8 cellular contexts compared by ENCODE assay signal in genomic region chr17:64776720-64777412, GRCh38.
DNase-seq lines count a peak whose midpoint lies in the region; ATAC-seq and TF ChIP-seq lines count a peak whose summit lies in the region.
"Not testable (repeated sequence)": the region's sequence is repeated elsewhere in the genome, so short reads cannot be mapped to it uniquely, and the experiment has no call there.

No MANE protein-coding gene starts in this region.

- peak overlapping the region; percentile 69 to 73 for H3K4me3 Mint-ChIP-seq in activated T-cell treated with anti-CD3 and anti-CD28 coated beads, Interleukin-2, amount 50 U/mL, for 72 hours

- not testable (repeated sequence) for H3K36me3 Mint-ChIP-seq in activated T-cell treated with anti-CD3 and anti-CD28 coated beads, Interleukin-2, amount 50 U/mL, for 72 hours (ENCODE audit: insufficient read depth in 2 of 2)

- H3K4me3 ChIP-seq in LNCaP clone FGC (ENCODE audit: low read depth, low read length), result 0 out of 2 replicates have a peak overlapping the region, but pooled peaks have one; percentile 15

- DNase-seq in D341Med (ENCODE audit: low spot score), result peak; percentile 95
- not testable (repeated sequence) for DNase-seq in LNCaP clone FGC (ENCODE audit: low read depth)
- DNase-seq in RKO (ENCODE audit: low spot score), result peak; percentile 91
- DNase-seq in activated T-cell treated with anti-CD3 and anti-CD28 coated beads, Interleukin-2, amount 50 U/mL, for 72 hours, result peak; percentile 73 to 85
- peak; percentile 69 to 82 for DNase-seq in erythroblast (lab: John Stamatoyannopoulos, UW)
- peak; percentile 80 for DNase-seq in mucosa of gallbladder (ENCODE audit: low spot score)
- peak; percentile 47 to 50 for DNase-seq in stimulated activated CD8-positive, alpha-beta memory T cell treated with anti-CD3 and anti-CD28 coated beads, Interleukin-2, amount 100 ng/mL, for 1 hour (ENCODE audit: low read depth in 2 of 2)

- H3K9me3 Mint-ChIP-seq in activated T-cell treated with anti-CD3 and anti-CD28 coated beads, Interleukin-2, amount 50 U/mL, for 72 hours, result not testable (repeated sequence)

- H3K27ac Mint-ChIP-seq in activated T-cell treated with anti-CD3 and anti-CD28 coated beads, Interleukin-2, amount 50 U/mL, for 72 hours, result not testable (repeated sequence)

- TF ChIP-seq CTCF in LNCaP clone FGC (IDR thresholded peaks at IDR 0.05; ENCODE audit: control insufficient read depth, extremely low read depth, insufficient read depth), result peak; percentile 95

- peaks cover 12% of the 10 kb centered on the region for H3K4me1 Mint-ChIP-seq in activated T-cell treated with anti-CD3 and anti-CD28 coated beads, Interleukin-2, amount 50 U/mL, for 72 hours (ENCODE audit: low read depth)

- peak; percentile 65 for ATAC-seq in GM21737 (IDR thresholded peaks at IDR 0.05; ENCODE audit: unreplicated experiment)
- ATAC-seq in activated T-cell treated with anti-CD3 and anti-CD28 coated beads, Interleukin-2, amount 50 U/mL, for 72 hours (replicated peaks in 1 of 2), result peak; percentile 67

- TF ChIP-seq POLR2A in erythroblast (IDR thresholded peaks at IDR 0.05; ENCODE audit: low read length), result not testable (repeated sequence)

- not testable (repeated sequence) for H3K27me3 Mint-ChIP-seq in activated T-cell treated with anti-CD3 and anti-CD28 coated beads, Interleukin-2, amount 50 U/mL, for 72 hours (ENCODE audit: low read depth)
